ENCODE assay signal across 12 cellular contexts in genomic region chr12:128794661-128795529, GRCh38. TPM values are rescaled to one million over a fixed set of nuclear protein-coding genes. Genes with fewer than 3 reads are reported as not detected.
DNase-seq lines count a peak whose midpoint lies in the region; ATAC-seq, FAIRE-seq and TF ChIP-seq lines count a peak whose summit lies in the region.
"Had no signal": no experiment of that assay in that cellular context is flagged by ENCODE, and none has a peak within 500 bp of the region (broad histone marks: within the 10 kb centered on the region; RNA-seq: fewer than 3 reads in every experiment).

No MANE protein-coding gene starts in this region.

- H3K9ac ChIP-seq in endothelial cell of umbilical vein (replicated peaks; ENCODE audit: extremely low read depth, insufficient read depth, low read length): no peak overlapping the region
- H3K9ac ChIP-seq: neural progenitor cell had no signal

- H3K27me3 ChIP-seq in CD8-positive, alpha-beta T cell (ENCODE audit: insufficient read depth, low read length): no peaks in the 10 kb centered on the region
- no peaks in the 10 kb centered on the region for H3K27me3 ChIP-seq in endothelial cell of umbilical vein (ENCODE audit: control insufficient read depth in 2 of 2, insufficient read depth in 2 of 2, low read length in 2 of 2)
- H3K27me3 ChIP-seq: neural progenitor cell had no signal

- H4K20me1 ChIP-seq in endothelial cell of umbilical vein (replicated peaks; ENCODE audit: control insufficient read depth, extremely low read depth, insufficient read depth, low read length): no peaks in the 10 kb centered on the region

- peak; percentile 87 for FAIRE-seq in endothelial cell of umbilical vein (lab: Jason Lieb, UNC)

- no peak for TF ChIP-seq POLR2A in endothelial cell of umbilical vein (IDR thresholded peaks at IDR 0.05; ENCODE audit: low read depth, low read length)

- H3K4me1 Mint-ChIP-seq in CD8-positive, alpha-beta T cell (ENCODE audit: low read depth): peaks cover 50% of the 10 kb centered on the region
- peaks cover 79 to 87% (median 79%) of the 10 kb centered on the region in 3 donors for H3K4me1 Mint-ChIP-seq in IgD-negative memory B cell

- intact Hi-C loops in CD8-positive, alpha-beta T cell (cut with DNase I, micrococcal nuclease): no loop called here
- intact Hi-C loops in endothelial cell of umbilical vein (cut with micrococcal nuclease): loop anchor here (2.0 kb wide), 1 partner anchor 28 kb away; the partner anchor contains the start of gene SLC15A4

- H3K4me3 Mint-ChIP-seq in CD8-positive, alpha-beta T cell: peak overlapping the region; percentile 24
- H3K4me3 Mint-ChIP-seq in IgD-negative memory B cell: peak overlapping the region; percentile 63 to 92 (median 80)
- H3K4me3 Mint-ChIP-seq: neural progenitor cell had no signal

- H3K4me3 ChIP-seq in CD8-positive, alpha-beta T cell (ENCODE audit: low read depth, low read length): no peak overlapping the region
- no peak overlapping the region for H3K4me3 ChIP-seq in endothelial cell of umbilical vein (replicated peaks in 1 of 3; ENCODE audit: insufficient read depth in 1 of 3, low read depth in 1 of 3, low read length in 3 of 3)
- H3K4me3 ChIP-seq: neural progenitor cell, SK-N-MC had no signal

- POLR2A ChIA-PET in CD8-positive, alpha-beta T cell (lab: Charles Lee): no interaction called here
- POLR2A ChIA-PET in endothelial cell of umbilical vein (lab: Charles Lee): no interaction called here

- H3K27me3 Mint-ChIP-seq in CD8-positive, alpha-beta T cell (ENCODE audit: low read depth): no peaks in the 10 kb centered on the region
- H3K27me3 Mint-ChIP-seq in IgD-negative memory B cell: no peaks in the 10 kb centered on the region

- peak overlapping the region; percentile 46 for H3K27ac ChIP-seq in CD8-positive, alpha-beta T cell (ENCODE audit: low read depth, low read length)
- H3K27ac ChIP-seq in endothelial cell of umbilical vein (ENCODE audit: insufficient read depth, low read depth, low read length): peak overlapping the region; percentile 13
- H3K27ac ChIP-seq: neural progenitor cell, SK-N-MC had no signal

- H2AFZ ChIP-seq in endothelial cell of umbilical vein (ENCODE audit: low read depth, low read length): no peak overlapping the region
- H2AFZ ChIP-seq: neural progenitor cell had no signal

- peaks cover 43% of the 10 kb centered on the region for H3K4me1 ChIP-seq in CD8-positive, alpha-beta T cell (ENCODE audit: insufficient read depth, low read length)
- H3K4me1 ChIP-seq in endothelial cell of umbilical vein (ENCODE audit: control insufficient read depth, extremely low read depth, insufficient read depth, low read length): peaks cover 47% of the 10 kb centered on the region

- dilution Hi-C loops in endothelial cell of umbilical vein (cut with MboI; ENCODE audit: extremely low pct_ligation_motif_present, low sequenced_read_pairs): no loop called here

- peaks cover 86% of the 10 kb centered on the region for H3K36me3 Mint-ChIP-seq in CD8-positive, alpha-beta T cell
- H3K36me3 Mint-ChIP-seq in IgD-negative memory B cell: peaks cover 14% of the 10 kb centered on the region

- no peaks in the 10 kb centered on the region for H3K9me3 ChIP-seq in CD8-positive, alpha-beta T cell (ENCODE audit: low read length)
- H3K9me3 ChIP-seq in endothelial cell of umbilical vein (replicated peaks; ENCODE audit: control insufficient read depth, insufficient read depth, low read length): no peaks in the 10 kb centered on the region

- no peaks in the 10 kb centered on the region for H3K9me3 Mint-ChIP-seq in CD8-positive, alpha-beta T cell
- peaks cover 0 to 2% (median 0%) of the 10 kb centered on the region in 3 donors for H3K9me3 Mint-ChIP-seq in IgD-negative memory B cell
- H3K9me3 Mint-ChIP-seq: neural progenitor cell had no signal

- peak; percentile 49 for ATAC-seq in CD8-positive, alpha-beta T cell
- ATAC-seq in GM19395 (IDR thresholded peaks at IDR 0.05; ENCODE audit: unreplicated experiment) (peak; percentile 46), HG03432 (IDR thresholded peaks at IDR 0.05; ENCODE audit: unreplicated experiment) (no peak)

- H3K27ac Mint-ChIP-seq in CD8-positive, alpha-beta T cell: peak overlapping the region; percentile 88
- H3K27ac Mint-ChIP-seq in IgD-negative memory B cell: peak overlapping the region; percentile 88 to 94 (median 94)
- H3K27ac Mint-ChIP-seq: neural progenitor cell had no signal

- CTCF ChIA-PET in CD8-positive, alpha-beta T cell (lab: Charles Lee): interaction anchor here (0.9 to 1.3 kb wide), 3 partner anchors 11 to 150 kb away, joined by 3 read pairs; no protein-coding TSS in a partner anchor
- CTCF ChIA-PET in endothelial cell of umbilical vein (lab: Charles Lee): interaction anchor here (0.7 kb wide), 2 partner anchors 12 to 29 kb away, joined by 3 to 4 read pairs; partner anchors contain the start of gene SLC15A4

- peaks cover 30% of the 10 kb centered on the region for H3K36me3 ChIP-seq in CD8-positive, alpha-beta T cell (ENCODE audit: insufficient read depth, low read length)
- H3K36me3 ChIP-seq in endothelial cell of umbilical vein (ENCODE audit: control insufficient read depth in 2 of 2, extremely low read depth in 1 of 2, insufficient read depth in 2 of 2, low read length in 2 of 2): peaks cover 7 to 16% of the 10 kb centered on the region in 2 experiments
- H3K36me3 ChIP-seq: neural progenitor cell had no signal

- DNase-seq in CD8-positive, alpha-beta T cell: peak in 4 of 7 experiments; percentile 7 to 47 (median 32)
- DNase-seq in endothelial cell of umbilical vein (ENCODE audit: low read depth, low spot score) (peak; percentile 53), NCI-H1930 (lab: John Stamatoyannopoulos, UW) (no peak), NCI-H2029 (lab: John Stamatoyannopoulos, UW) (no peak), NCI-H446 (lab: John Stamatoyannopoulos, UW) (no peak)
- DNase-seq: DMS153, NCI-H2081 treated with DMSO at 0.1 percent for 48 hours had no signal

- TF ChIP-seq CTCF in CD8-positive, alpha-beta T cell (IDR thresholded peaks at IDR 0.05): no peak
- no peak for TF ChIP-seq CTCF in endothelial cell of umbilical vein (IDR thresholded peaks at IDR 0.05; ENCODE audit: extremely low read depth in 1 of 2, insufficient read depth in 1 of 2, low read depth in 1 of 2, low read length in 2 of 2)

- H3K9me1 ChIP-seq in endothelial cell of umbilical vein (replicated peaks; ENCODE audit: control insufficient read depth, extremely low read depth, insufficient read depth, low read length): no peaks in the 10 kb centered on the region

- BruUV-seq in endothelial cell of umbilical vein (replicated peaks; lab: Mats Ljungman, UMichigan): no TSS peak

- H3K4me2 ChIP-seq in endothelial cell of umbilical vein (ENCODE audit: insufficient read depth, low read length): peak overlapping the region; percentile 34
- H3K4me2 ChIP-seq: neural progenitor cell had no signal

- no peaks in the 10 kb centered on the region for H3K79me2 ChIP-seq in endothelial cell of umbilical vein (ENCODE audit: control insufficient read depth, insufficient read depth, low read length)

TF ChIP-seq in endothelial cell of umbilical vein, 7 proteins besides CTCF, POLR2A, EP300 and RAD21:
- TF ChIP-seq JUN (IDR thresholded peaks at IDR 0.05; ENCODE audit: borderline replicate concordance, insufficient read depth, insufficient read length, low read depth): no peak
- peak; percentile 75 for TF ChIP-seq GATA2 (IDR thresholded peaks at IDR 0.05; ENCODE audit: insufficient read depth, insufficient read length, low read depth, low read length)
- no peak for TF ChIP-seq MYC (IDR thresholded peaks at IDR 0.05; ENCODE audit: low read depth, low read length)
- TF ChIP-seq EZH2 (IDR thresholded peaks at IDR 0.05; ENCODE audit: borderline replicate concordance, low read depth, low read length, severe bottlenecking): no peak

RNA-seq across cellular contexts. Expression of gene SLC15A4, which starts 28.9 kb away (rescaled TPM):
- 10 to 100 TPM; 19.1 to 20.3 TPM for total RNA-seq in CD8-positive, alpha-beta T cell
- polyA plus RNA-seq in IgD-negative memory B cell (13.8 TPM), endothelial cell of umbilical vein (19.6 and 20.9 TPM in 2 replicates)
- 24.5 and 24.6 TPM in 2 replicates for total RNA-seq in endothelial cell of umbilical vein
- polyA plus RNA-seq in endothelial cell of umbilical vein (2011; cell fraction: cytosol; rRNA removed): 11.8 and 13.1 TPM in 2 replicates
- polyA plus RNA-seq in endothelial cell of umbilical vein (2011; cell fraction: nucleus; rRNA removed): 33.3 and 33.9 TPM in 2 replicates
- polyA plus RNA-seq in endothelial cell of umbilical vein (2012): 17.5 and 17.6 TPM in 2 replicates
- 50.0 and 54.9 TPM in 2 replicates for polyA minus RNA-seq in endothelial cell of umbilical vein
- 21.1 TPM for polyA minus RNA-seq in endothelial cell of umbilical vein (2011; cell fraction: cytosol; rRNA and poly(A)+ RNA removed)
- 37.5 and 38.3 TPM in 2 replicates for polyA minus RNA-seq in endothelial cell of umbilical vein (2011; cell fraction: nucleus; rRNA and poly(A)+ RNA removed)

RNA-seq across cellular contexts. Expression of gene GLT1D1, which starts 58.4 kb away (rescaled TPM):
- total RNA-seq in CD8-positive, alpha-beta T cell: not detected
- not detected for polyA plus RNA-seq in IgD-negative memory B cell
- not detected in 2 replicates for total RNA-seq in endothelial cell of umbilical vein
- polyA plus RNA-seq in endothelial cell of umbilical vein: not detected in 2 replicates
- not detected in 2 replicates for polyA plus RNA-seq in endothelial cell of umbilical vein (2011; cell fraction: cytosol; rRNA removed)
- not detected in 2 replicates for polyA plus RNA-seq in endothelial cell of umbilical vein (2011; cell fraction: nucleus; rRNA removed)
- not detected in 2 replicates for polyA plus RNA-seq in endothelial cell of umbilical vein (2012)
- polyA minus RNA-seq in endothelial cell of umbilical vein: not detected in 2 replicates
- not detected for polyA minus RNA-seq in endothelial cell of umbilical vein (2011; cell fraction: cytosol; rRNA and poly(A)+ RNA removed)
- polyA minus RNA-seq in endothelial cell of umbilical vein (2011; cell fraction: nucleus; rRNA and poly(A)+ RNA removed): not detected in 2 replicates

Comparison
In these comparisons a context has a peak if more than half of its experiments do, and no peak if none do; other contexts are left out.
1. DNase-seq: peak in CD8-positive, alpha-beta T cell (4 of 7) and endothelial cell of umbilical vein (single experiment); none in NCI-H1930 (0 of 2), NCI-H2029 (single experiment) and NCI-H446 (0 of 2).